10 cellular contexts compared by ENCODE assay signal in genomic region chr14:102209224-102209966, GRCh38.
A peak's percentile ranks its signal among the peaks of the same experiment; 100 is the strongest.
DNase-seq lines count a peak whose midpoint lies in the region; ATAC-seq and TF ChIP-seq lines count a peak whose summit lies in the region.
"Had no signal": no experiment of that assay in that cellular context is flagged by ENCODE, and none has a peak within 500 bp of the region (broad histone marks: within the 10 kb centered on the region; RNA-seq: fewer than 3 reads in every experiment).

No MANE protein-coding gene starts in this region.

- in situ Hi-C loops in GM13976 (cut with MboI; ENCODE audit: low sequenced_read_pairs, unreplicated experiment): no loop called here

- H3K27ac Mint-ChIP-seq in T-helper 17 cell: peak overlapping the region; percentile 76
- H3K27ac Mint-ChIP-seq: activated naive CD4-positive, alpha-beta T cell treated with anti-CD3 and anti-CD28 coated beads, Interleukin-2, amount 10 ng/mL, durations not matched to agents 7 days and 5 days; mesothelial cell of epicardium had no signal

- no peak for TF ChIP-seq CTCF in GM13976 (IDR thresholded peaks at IDR 0.05; ENCODE audit: borderline replicate concordance, control extremely low read depth, extremely low read depth, insufficient read depth, missing control alignments)

- H3K27me3 Mint-ChIP-seq in T-helper 17 cell: no peaks in the 10 kb centered on the region
- H3K27me3 Mint-ChIP-seq: activated naive CD4-positive, alpha-beta T cell treated with anti-CD3 and anti-CD28 coated beads, Interleukin-2, amount 10 ng/mL, durations not matched to agents 7 days and 5 days had no signal

- H3K9me3 ChIP-seq in T-helper 17 cell (ENCODE audit: control insufficient read depth, low read length, poor library complexity, severe bottlenecking): no peaks in the 10 kb centered on the region

- H3K4me1 Mint-ChIP-seq in T-helper 17 cell: peaks cover 5% of the 10 kb centered on the region
- H3K4me1 Mint-ChIP-seq: mesothelial cell of epicardium had no signal

- DNase-seq in EL (peak; percentile 20), T-helper 17 cell (no peak), Right ventricle myocardium superior (no peak), pons (ENCODE audit: low spot score) (peak; percentile 93), NOMO-1 (lab: John Stamatoyannopoulos, UW; ENCODE audit: unreplicated experiment in 2 of 2) (no peak), SW 1271 (lab: John Stamatoyannopoulos, UW) (no peak), GM13976 (ENCODE audit: low spot score) (no peak), SIG-M5 (lab: John Stamatoyannopoulos, UW) (no peak)
- DNase-seq: activated naive CD4-positive, alpha-beta T cell treated with anti-CD3 and anti-CD28 coated beads, Interleukin-2, amount 10 ng/mL, durations not matched to agents 7 days and 5 days had no signal

- no peak overlapping the region for H3K4me3 Mint-ChIP-seq in T-helper 17 cell
- H3K4me3 Mint-ChIP-seq: activated naive CD4-positive, alpha-beta T cell treated with anti-CD3 and anti-CD28 coated beads, Interleukin-2, amount 10 ng/mL, durations not matched to agents 7 days and 5 days; mesothelial cell of epicardium had no signal

- intact Hi-C loops in Right ventricle myocardium superior (cut with DNase I): loop anchor here (10.0 kb wide), 1 partner anchor 55 kb away; no protein-coding TSS in a partner anchor

- ATAC-seq in T-helper 17 cell: no peak
- peak; percentile 84 for ATAC-seq in Right ventricle myocardium superior (ENCODE audit: poor library complexity)

- peaks cover 4% of the 10 kb centered on the region for H3K36me3 Mint-ChIP-seq in T-helper 17 cell (ENCODE audit: low read depth)

Comparison
In these comparisons a context has a peak if more than half of its experiments do, and no peak if none do; other contexts are left out.
1. DNase-seq: peak in EL (single experiment) and pons (single experiment); none in T-helper 17 cell (0 of 3), Right ventricle myocardium superior (single experiment), NOMO-1 (0 of 2), SW 1271 (0 of 2), GM13976 (single experiment) and SIG-M5 (single experiment).